Comparison of ENCODE assay signal across 28 cellular contexts in genomic region chr1:233334092-233334491, GRCh38.
"Had no signal": no experiment of that assay in that cellular context is flagged by ENCODE, and none has a peak within 500 bp of the region (broad histone marks: within the 10 kb centered on the region; RNA-seq: fewer than 3 reads in every experiment).

No MANE protein-coding gene starts in this region.

- H3K4me3 Mint-ChIP-seq: effector memory CD8-positive, alpha-beta T cell; mesothelial cell of epicardium; naive B cell; nephron; stimulated activated effector memory CD8-positive, alpha-beta T cell treated with anti-CD3 and anti-CD28 coated beads, Interleukin-12 subunit alpha, Interleukin-12 subunit beta, amount 100 ng/mL, for 72 hours had no signal

- FAIRE-seq: endometrium, keratinocyte had no signal

- ATAC-seq: effector memory CD8-positive, alpha-beta T cell; heart right ventricle; left lobe of liver; mucosa of descending colon; sciatic nerve; stimulated activated effector memory CD8-positive, alpha-beta T cell treated with anti-CD3 and anti-CD28 coated beads, Interleukin-12 subunit alpha, Interleukin-12 subunit beta, amount 100 ng/mL, for 72 hours had no signal

- H3K36me3 Mint-ChIP-seq: mesothelial cell of epicardium; naive B cell; stimulated activated effector memory CD8-positive, alpha-beta T cell treated with anti-CD3 and anti-CD28 coated beads, Interleukin-12 subunit alpha, Interleukin-12 subunit beta, amount 100 ng/mL, for 72 hours had no signal

- H3K4me3 ChIP-seq: colonic mucosa, esophagus squamous epithelium, heart right ventricle, lung, mucosa of descending colon, prostate gland, right atrium auricular region, stomach, thyroid gland had no signal

- H3K27me3 ChIP-seq: colonic mucosa, right atrium auricular region, thyroid gland had no signal

- DNase-seq: colonic mucosa; effector memory CD8-positive, alpha-beta T cell; erythroblast; esophagus squamous epithelium; foreskin melanocyte; glutamatergic neuron; heart right ventricle; hippocampal formation; mesenchymal stem cell; mucosa of descending colon; naive B cell; nucleus accumbens; stimulated activated CD4-positive, alpha-beta T cell treated with anti-CD3 and anti-CD28 coated beads, Interleukin-2, amount 100 ng/mL, for 24 hours; stimulated activated CD4-positive, alpha-beta T cell treated with anti-CD3 and anti-CD28 coated beads, Interleukin-4, amount 100 ng/mL, for 24 hours; stimulated activated naive CD4-positive, alpha-beta T cell treated with Interleukin-2 at 50 U/mL for 16 hours; stomach; thyroid gland; trophoblast cell had no signal

- H3K27ac Mint-ChIP-seq: effector memory CD8-positive, alpha-beta T cell; mesothelial cell of epicardium; naive B cell; nephron; stimulated activated effector memory CD8-positive, alpha-beta T cell treated with anti-CD3 and anti-CD28 coated beads, Interleukin-12 subunit alpha, Interleukin-12 subunit beta, amount 100 ng/mL, for 72 hours had no signal

- H3K4me1 ChIP-seq: prostate gland, right atrium auricular region had no signal

- H3K36me3 ChIP-seq: colonic mucosa, esophagus squamous epithelium, heart right ventricle, prostate gland, right atrium auricular region, stomach, thyroid gland had no signal

- H3K27ac ChIP-seq: colonic mucosa, esophagus squamous epithelium, heart right ventricle, prostate gland, right atrium auricular region, stomach, thyroid gland had no signal

- H3K9me3 ChIP-seq: colonic mucosa, esophagus squamous epithelium, heart right ventricle, mucosa of descending colon, prostate gland, right atrium auricular region, stomach, thyroid gland had no signal

- H3K9me3 Mint-ChIP-seq: effector memory CD8-positive, alpha-beta T cell; naive B cell; nephron; stimulated activated effector memory CD8-positive, alpha-beta T cell treated with anti-CD3 and anti-CD28 coated beads, Interleukin-12 subunit alpha, Interleukin-12 subunit beta, amount 100 ng/mL, for 72 hours had no signal
